1 cellular context compared by ENCODE assay signal in the genomic region with DNA sequence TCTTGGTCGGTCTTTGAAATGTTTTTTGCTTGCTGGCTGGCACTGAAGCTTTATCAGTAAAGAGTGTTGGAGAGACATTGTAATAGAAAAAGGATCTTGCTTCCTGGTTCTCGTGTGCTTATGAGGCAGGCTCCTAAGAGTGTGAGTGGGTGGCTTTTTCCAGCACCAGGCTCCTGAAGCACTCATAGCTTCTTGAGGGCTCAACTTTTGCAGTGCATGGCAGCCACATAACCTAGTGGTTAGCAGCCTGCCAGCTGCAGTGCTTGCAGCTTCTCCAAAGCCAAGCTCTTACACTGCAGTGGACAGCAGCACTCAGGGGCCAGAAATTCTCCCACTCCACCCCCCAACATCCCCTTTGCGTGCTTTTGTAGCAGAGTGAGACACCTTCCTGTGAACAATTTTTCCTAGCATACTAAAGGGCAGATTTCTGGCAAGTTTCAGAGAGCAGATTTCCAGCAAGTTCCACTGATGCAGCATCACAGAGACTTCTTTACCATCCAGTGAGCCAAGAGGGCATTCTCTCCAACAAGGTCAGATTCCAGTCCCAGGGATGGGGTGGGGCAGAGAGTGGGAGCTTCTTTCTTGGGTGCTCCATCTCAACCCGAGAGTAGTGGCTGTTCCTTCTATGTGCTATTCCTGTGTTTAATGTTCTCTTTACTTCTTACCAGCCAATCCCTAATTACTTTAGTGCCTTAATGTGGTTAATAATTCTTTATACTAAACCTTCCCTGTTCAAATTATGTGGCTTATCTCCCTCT.
TF ChIP-seq lines count a peak whose summit lies in the region.

No MANE protein-coding gene starts in this region.

TF ChIP-seq in GM23338, 12 proteins besides CTCF, POLR2A, EP300 and RAD21 (continued from another document):
- TF ChIP-seq, protein P1, sequence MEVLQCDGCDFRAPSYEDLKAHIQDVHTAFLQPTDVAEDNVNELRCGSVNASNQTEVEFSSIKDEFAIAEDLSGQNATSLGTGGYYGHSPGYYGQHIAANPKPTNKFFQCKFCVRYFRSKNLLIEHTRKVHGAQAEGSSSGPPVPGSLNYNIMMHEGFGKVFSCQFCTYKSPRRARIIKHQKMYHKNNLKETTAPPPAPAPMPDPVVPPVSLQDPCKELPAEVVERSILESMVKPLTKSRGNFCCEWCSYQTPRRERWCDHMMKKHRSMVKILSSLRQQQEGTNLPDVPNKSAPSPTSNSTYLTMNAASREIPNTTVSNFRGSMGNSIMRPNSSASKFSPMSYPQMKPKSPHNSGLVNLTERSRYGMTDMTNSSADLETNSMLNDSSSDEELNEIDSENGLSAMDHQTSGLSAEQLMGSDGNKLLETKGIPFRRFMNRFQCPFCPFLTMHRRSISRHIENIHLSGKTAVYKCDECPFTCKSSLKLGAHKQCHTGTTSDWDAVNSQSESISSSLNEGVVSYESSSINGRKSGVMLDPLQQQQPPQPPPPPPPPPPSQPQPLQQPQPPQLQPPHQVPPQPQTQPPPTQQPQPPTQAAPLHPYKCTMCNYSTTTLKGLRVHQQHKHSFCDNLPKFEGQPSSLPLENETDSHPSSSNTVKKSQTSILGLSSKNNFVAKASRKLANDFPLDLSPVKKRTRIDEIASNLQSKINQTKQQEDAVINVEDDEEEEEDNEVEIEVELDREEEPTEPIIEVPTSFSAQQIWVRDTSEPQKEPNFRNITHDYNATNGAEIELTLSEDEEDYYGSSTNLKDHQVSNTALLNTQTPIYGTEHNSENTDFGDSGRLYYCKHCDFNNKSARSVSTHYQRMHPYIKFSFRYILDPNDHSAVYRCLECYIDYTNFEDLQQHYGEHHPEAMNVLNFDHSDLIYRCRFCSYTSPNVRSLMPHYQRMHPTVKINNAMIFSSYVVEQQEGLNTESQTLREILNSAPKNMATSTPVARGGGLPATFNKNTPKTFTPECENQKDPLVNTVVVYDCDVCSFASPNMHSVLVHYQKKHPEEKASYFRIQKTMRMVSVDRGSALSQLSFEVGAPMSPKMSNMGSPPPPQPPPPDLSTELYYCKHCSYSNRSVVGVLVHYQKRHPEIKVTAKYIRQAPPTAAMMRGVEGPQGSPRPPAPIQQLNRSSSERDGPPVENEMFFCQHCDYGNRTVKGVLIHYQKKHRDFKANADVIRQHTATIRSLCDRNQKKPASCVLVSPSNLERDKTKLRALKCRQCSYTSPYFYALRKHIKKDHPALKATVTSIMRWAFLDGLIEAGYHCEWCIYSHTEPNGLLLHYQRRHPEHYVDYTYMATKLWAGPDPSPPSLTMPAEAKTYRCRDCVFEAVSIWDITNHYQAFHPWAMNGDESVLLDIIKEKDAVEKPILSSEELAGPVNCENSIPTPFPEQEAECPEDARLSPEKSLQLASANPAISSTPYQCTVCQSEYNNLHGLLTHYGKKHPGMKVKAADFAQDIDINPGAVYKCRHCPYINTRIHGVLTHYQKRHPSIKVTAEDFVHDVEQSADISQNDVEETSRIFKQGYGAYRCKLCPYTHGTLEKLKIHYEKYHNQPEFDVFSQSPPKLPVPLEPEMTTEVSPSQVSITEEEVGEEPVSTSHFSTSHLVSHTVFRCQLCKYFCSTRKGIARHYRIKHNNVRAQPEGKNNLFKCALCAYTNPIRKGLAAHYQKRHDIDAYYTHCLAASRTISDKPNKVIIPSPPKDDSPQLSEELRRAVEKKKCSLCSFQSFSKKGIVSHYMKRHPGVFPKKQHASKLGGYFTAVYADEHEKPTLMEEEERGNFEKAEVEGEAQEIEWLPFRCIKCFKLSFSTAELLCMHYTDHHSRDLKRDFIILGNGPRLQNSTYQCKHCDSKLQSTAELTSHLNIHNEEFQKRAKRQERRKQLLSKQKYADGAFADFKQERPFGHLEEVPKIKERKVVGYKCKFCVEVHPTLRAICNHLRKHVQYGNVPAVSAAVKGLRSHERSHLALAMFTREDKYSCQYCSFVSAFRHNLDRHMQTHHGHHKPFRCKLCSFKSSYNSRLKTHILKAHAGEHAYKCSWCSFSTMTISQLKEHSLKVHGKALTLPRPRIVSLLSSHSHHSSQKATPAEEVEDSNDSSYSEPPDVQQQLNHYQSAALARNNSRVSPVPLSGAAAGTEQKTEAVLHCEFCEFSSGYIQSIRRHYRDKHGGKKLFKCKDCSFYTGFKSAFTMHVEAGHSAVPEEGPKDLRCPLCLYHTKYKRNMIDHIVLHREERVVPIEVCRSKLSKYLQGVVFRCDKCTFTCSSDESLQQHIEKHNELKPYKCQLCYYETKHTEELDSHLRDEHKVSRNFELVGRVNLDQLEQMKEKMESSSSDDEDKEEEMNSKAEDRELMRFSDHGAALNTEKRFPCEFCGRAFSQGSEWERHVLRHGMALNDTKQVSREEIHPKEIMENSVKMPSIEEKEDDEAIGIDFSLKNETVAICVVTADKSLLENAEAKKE (CRISPR knock-in tag; IDR thresholded peaks at IDR 0.05), result no peak
- TF ChIP-seq ZNF114 (CRISPR knock-in tag; IDR thresholded peaks at IDR 0.05), result no peak
- TF ChIP-seq POLR2AphosphoS5 (IDR thresholded peaks at IDR 0.05; ENCODE audit: low read depth), result no peak
- no peak for TF ChIP-seq CREB1 (CRISPR knock-in tag; IDR thresholded peaks at IDR 0.05; ENCODE audit: low read depth)
- no peak for TF ChIP-seq ZNF331 (CRISPR knock-in tag; IDR thresholded peaks at IDR 0.05; ENCODE audit: low read depth)
